In the genomic region with DNA sequence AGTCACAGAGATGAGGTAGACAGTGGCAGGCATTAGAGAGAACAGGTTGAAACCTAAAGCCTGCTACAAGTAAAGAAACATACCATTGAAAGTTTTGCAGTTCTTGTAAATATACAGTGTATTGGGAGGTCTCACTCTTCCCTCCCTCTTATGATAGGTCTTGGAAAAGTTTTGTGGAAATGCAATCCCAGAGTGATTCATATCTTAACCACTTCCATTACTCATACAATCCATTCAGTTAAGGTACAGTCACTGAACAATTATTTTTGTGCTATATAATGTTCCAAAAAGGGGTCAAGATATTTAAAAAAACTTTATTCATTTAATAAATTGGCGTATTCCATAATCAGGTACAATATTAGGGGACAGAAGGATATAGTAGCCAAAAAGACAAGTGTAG, we compare ENCODE assay signal across 11 cellular contexts.
DNase-seq lines count a peak whose midpoint lies in the region; ATAC-seq, FAIRE-seq and TF ChIP-seq lines count a peak whose summit lies in the region.
"Had no signal": no experiment of that assay in that cellular context is flagged by ENCODE, and none has a peak within 500 bp of the region (broad histone marks: within the 10 kb centered on the region; RNA-seq: fewer than 3 reads in every experiment).

No MANE protein-coding gene starts in this region.

- DNase-seq in COLO829 (ENCODE audit: low spot score): peak; percentile 31
- DNase-seq in PC-3: peak; percentile 90
- peak; percentile 77 for DNase-seq in dedifferentiated amniotic fluid mesenchymal stem cell (ENCODE audit: extremely low spot score)
- peak; percentile 38 for DNase-seq in myocyte (ENCODE audit: low read depth)
- DNase-seq in Right ventricle myocardium superior: no peak
- no peak for DNase-seq in D721Med (ENCODE audit: insufficient read length, low spot score)
- DNase-seq in T1000 (lab: John Stamatoyannopoulos, UW): no peak
- DNase-seq: MV-4-11, stomach had no signal

- 0 out of 2 replicates have a peak, but pooled peaks cover 5% of the 10 kb centered on the region for H3K36me3 ChIP-seq in PC-3 (ENCODE audit: low read depth, low read length)
- H3K36me3 ChIP-seq: prostate gland, stomach had no signal

- peaks cover 3% of the 10 kb centered on the region for H3F3A ChIP-seq in PC-3 (ENCODE audit: low read length, unreplicated experiment)

- H3K9me3 ChIP-seq in PC-3 (ENCODE audit: low read length): 0 out of 2 replicates have a peak, but pooled peaks cover 14% of the 10 kb centered on the region
- H3K9me3 ChIP-seq: prostate gland, stomach had no signal

- no peaks in the 10 kb centered on the region for H3K27me3 ChIP-seq in PC-3 (ENCODE audit: low read length)
- H3K27me3 ChIP-seq: stomach had no signal

- CTCF ChIA-PET in PC-3 (lab: Charles Lee): interaction anchor here (0.6 kb wide), 1 partner anchor 735 kb away, joined by 3 read pairs; no protein-coding TSS in a partner anchor

- intact Hi-C loops in PC-3 (cut with micrococcal nuclease): loop anchor here (5.0 to 10.0 kb wide), 4 partner anchors 266 to 476 kb away; no protein-coding TSS in a partner anchor
- intact Hi-C loops in Right ventricle myocardium superior (cut with DNase I): loop anchor here (10.0 kb wide), 1 partner anchor 736 kb away; a partner anchor contains a TSS

- no peaks in the 10 kb centered on the region for H3K9me2 ChIP-seq in PC-3 (replicated peaks; ENCODE audit: low read length)

- ATAC-seq in PC-3 (peak; percentile 93), Right ventricle myocardium superior (ENCODE audit: poor library complexity) (no peak), GM18867 (IDR thresholded peaks at IDR 0.05; ENCODE audit: unreplicated experiment) (no peak)

- FAIRE-seq in D721Med (lab: Jason Lieb, UNC): no peak

- peak overlapping the region; percentile 20 for H3K9ac ChIP-seq in PC-3 (ENCODE audit: low read length)

- H3K4me1 ChIP-seq in PC-3 (ENCODE audit: insufficient read depth, low read length): peaks cover 31% of the 10 kb centered on the region
- H3K4me1 ChIP-seq: prostate gland, stomach had no signal

- H3K4me3 ChIP-seq in PC-3 (ENCODE audit: low read length): peak overlapping the region; percentile 28; the same call in 1 of the 2 replicates
- H3K4me3 ChIP-seq: prostate gland, stomach had no signal

- H3K79me2 ChIP-seq in PC-3 (ENCODE audit: low read length): no peaks in the 10 kb centered on the region

- POLR2A ChIA-PET in PC-3 (lab: Charles Lee; ENCODE audit: unreplicated experiment): no interaction called here

- H3K4me2 ChIP-seq in PC-3 (ENCODE audit: low read length): peak overlapping the region; percentile 76

- H4K20me1 ChIP-seq in PC-3 (ENCODE audit: low read length): no peaks in the 10 kb centered on the region

- TF ChIP-seq CTCF in PC-3 (conservative IDR thresholded peaks at IDR 0.05; ENCODE audit: low read depth, low read length): no peak
- TF ChIP-seq CTCF in D721Med (IDR thresholded peaks at IDR 0.05; ENCODE audit: insufficient read depth, missing control alignments): no peak

- H2AFZ ChIP-seq in PC-3 (ENCODE audit: low read length): 0 out of 2 replicates have a peak overlapping the region, but pooled peaks have one; percentile 26

- peak overlapping the region; percentile 74 for H3K27ac ChIP-seq in PC-3 (ENCODE audit: low read length)
- H3K27ac ChIP-seq: prostate gland, stomach had no signal

- BruUV-seq in PC-3 (replicated peaks; lab: Mats Ljungman, UMichigan): no TSS peak

Comparison
In these comparisons a context has a peak if more than half of its experiments do, and no peak if none do; other contexts are left out.
1. DNase-seq: peak in COLO829 (single experiment), PC-3 (single experiment), dedifferentiated amniotic fluid mesenchymal stem cell (single experiment) and myocyte (single experiment); none in Right ventricle myocardium superior (single experiment), D721Med (single experiment) and T1000 (single experiment).